Comparison of ENCODE assay signal across 1 cellular context in genomic region chr19:34555447-34555846, GRCh38.
TF ChIP-seq lines count a peak whose summit lies in the region.

No MANE protein-coding gene starts in this region.

TF ChIP-seq in SK-N-SH, 30 proteins besides CTCF, POLR2A, EP300 and RAD21 (continued from another document):
- no peak for TF ChIP-seq PBX3 (IDR thresholded peaks at IDR 0.05)
